1 cellular context compared by ENCODE assay signal in genomic region chr3:38717603-38718240, GRCh38.
TF ChIP-seq lines count a peak whose summit lies in the region.

No MANE protein-coding gene starts in this region.

TF ChIP-seq in K562, 482 proteins besides CTCF, POLR2A, EP300 and RAD21 (continued from another document):
- TF ChIP-seq ZBTB9 (CRISPR knock-in tag; IDR thresholded peaks at IDR 0.05), result no peak
